Comparison of ENCODE assay signal across 8 cellular contexts in genomic region chr3:194306771-194307640, GRCh38. TPM values are rescaled to one million over a fixed set of nuclear protein-coding genes. Genes with fewer than 3 reads are reported as not detected.
DNase-seq lines count a peak whose midpoint lies in the region; ATAC-seq and TF ChIP-seq lines count a peak whose summit lies in the region.

No MANE protein-coding gene starts in this region.

- TF ChIP-seq POLR2A in gastroesophageal sphincter (IDR thresholded peaks at IDR 0.05), result no peak

- H3K27me3 ChIP-seq in gastroesophageal sphincter, result no peaks in the 10 kb centered on the region

- peaks cover 12% of the 10 kb centered on the region for H3K27me3 Mint-ChIP-seq in activated naive CD8-positive, alpha-beta T cell treated with anti-CD3 and anti-CD28 coated beads, Interleukin-2, amount 50 U/mL, for 24 hours

- no peak overlapping the region for H3K27ac ChIP-seq in gastroesophageal sphincter

- H3K4me1 ChIP-seq in gastroesophageal sphincter, result peaks cover 0 to 21% (median 0%) of the 10 kb centered on the region in 3 donors

- no peak overlapping the region for H3K4me3 ChIP-seq in gastroesophageal sphincter

- H3K4me3 Mint-ChIP-seq in activated naive CD8-positive, alpha-beta T cell treated with anti-CD3 and anti-CD28 coated beads, Interleukin-2, amount 50 U/mL, for 24 hours, result peak overlapping the region; percentile 37

- no peaks in the 10 kb centered on the region for H3K36me3 ChIP-seq in gastroesophageal sphincter

- H3K9me3 Mint-ChIP-seq in activated naive CD8-positive, alpha-beta T cell treated with anti-CD3 and anti-CD28 coated beads, Interleukin-2, amount 50 U/mL, for 24 hours, result no peaks in the 10 kb centered on the region

- TF ChIP-seq CTCF in GM20000 (IDR thresholded peaks at IDR 0.05; ENCODE audit: extremely low read depth, missing control alignments), result no peak
- no peak for TF ChIP-seq CTCF in gastroesophageal sphincter (IDR thresholded peaks at IDR 0.05)

- H3K4me1 Mint-ChIP-seq in activated naive CD8-positive, alpha-beta T cell treated with anti-CD3 and anti-CD28 coated beads, Interleukin-2, amount 50 U/mL, for 24 hours, result peaks cover 38% of the 10 kb centered on the region

- no peaks in the 10 kb centered on the region for H3K9me3 ChIP-seq in gastroesophageal sphincter

- H3K36me3 Mint-ChIP-seq in activated naive CD8-positive, alpha-beta T cell treated with anti-CD3 and anti-CD28 coated beads, Interleukin-2, amount 50 U/mL, for 24 hours (ENCODE audit: low read depth), result no peaks in the 10 kb centered on the region

- 78 to 91% methylated on average over 10 to 11 of the region's 13 CpGs for WGBS in gastroesophageal sphincter (ENCODE audit: low coverage in 1 of 2), 2 donors

- peak overlapping the region; percentile 36 for H3K27ac Mint-ChIP-seq in activated naive CD8-positive, alpha-beta T cell treated with anti-CD3 and anti-CD28 coated beads, Interleukin-2, amount 50 U/mL, for 24 hours

- no peak for TF ChIP-seq EP300 in gastroesophageal sphincter (IDR thresholded peaks at IDR 0.05)

- ATAC-seq in HG03457 (IDR thresholded peaks at IDR 0.05; ENCODE audit: unreplicated experiment) (peak; percentile 44), gastroesophageal sphincter (no peak)
- ATAC-seq in activated naive CD8-positive, alpha-beta T cell treated with anti-CD3 and anti-CD28 coated beads, Interleukin-2, amount 50 U/mL, for 24 hours, result peak; percentile 59

- DNase-seq in GF-D8 (lab: John Stamatoyannopoulos, UW) (peak; percentile 73), GM20000 (ENCODE audit: low spot score) (peak; percentile 61), NCI-H446 treated with DMSO at 0.1 percent for 48 hours (lab: John Stamatoyannopoulos, UW) (no peak), SW480 (ENCODE audit: low spot score) (no peak), NCI-H446 (lab: John Stamatoyannopoulos, UW) (no peak)
- no peak for DNase-seq in activated naive CD8-positive, alpha-beta T cell treated with anti-CD3 and anti-CD28 coated beads, Interleukin-2, amount 50 U/mL, for 24 hours

RNA-seq across cellular contexts. Expression of gene CPN2, which starts 44.1 kb away (rescaled TPM):
- total RNA-seq in gastroesophageal sphincter, result not detected

Comparison
In these comparisons a context has a peak if more than half of its experiments do, and no peak if none do; other contexts are left out.
1. DNase-seq: peak in GF-D8 (single experiment) and GM20000 (single experiment); none in activated naive CD8-positive, alpha-beta T cell treated with anti-CD3 and anti-CD28 coated beads, Interleukin-2, amount 50 U/mL, for 24 hours (single experiment), NCI-H446 treated with DMSO at 0.1 percent for 48 hours (single experiment), SW480 (single experiment) and NCI-H446 (0 of 2).